Comparison of ENCODE assay signal across 8 cellular contexts in the genomic region with DNA sequence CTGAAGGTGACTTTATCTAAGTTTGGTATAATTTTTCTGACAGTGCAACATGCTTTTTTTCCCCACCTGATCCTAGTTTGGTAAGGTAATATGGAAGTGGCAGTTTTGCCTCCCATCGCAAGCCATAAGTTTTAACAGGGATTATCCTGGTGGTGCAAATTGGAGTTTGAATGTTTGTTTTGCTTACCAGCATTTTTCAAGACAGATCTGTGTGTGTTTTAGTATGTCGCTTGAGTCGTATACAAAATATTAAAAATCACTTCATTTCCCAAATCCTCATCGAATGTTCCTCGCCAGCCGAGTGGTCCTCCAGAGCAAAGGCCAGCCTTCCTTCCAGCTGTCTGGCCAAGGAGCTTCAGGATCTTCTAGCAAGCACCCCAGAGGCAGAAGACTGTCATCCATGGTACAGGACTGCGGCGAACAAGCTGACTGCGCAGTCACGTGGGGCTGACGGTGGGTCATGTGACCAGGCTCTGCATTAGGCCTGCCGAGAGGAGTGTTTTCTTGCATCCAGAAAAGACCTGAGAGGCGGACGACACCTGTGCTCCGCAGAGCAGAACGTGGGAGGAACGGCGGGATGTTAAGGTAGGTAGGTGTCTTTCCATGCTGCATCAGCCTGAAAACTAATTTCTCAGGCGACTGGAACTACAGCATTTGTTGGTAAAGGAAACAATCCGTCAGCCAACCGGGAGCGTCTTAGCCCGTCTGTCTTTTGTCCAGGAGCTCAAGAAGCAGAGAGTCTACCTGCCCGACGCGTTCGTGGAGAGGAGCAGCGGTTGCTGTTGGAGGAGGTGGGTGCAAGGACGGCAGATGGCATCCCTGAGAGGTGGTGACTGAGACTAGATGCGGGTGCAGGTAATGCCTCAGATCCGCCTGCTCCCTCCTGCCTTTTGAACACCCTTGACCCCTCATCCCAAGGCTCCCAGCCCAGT. TPM values are rescaled to one million over a fixed set of nuclear protein-coding genes. Genes with fewer than 3 reads are reported as not detected.
DNase-seq lines count a peak whose midpoint lies in the region; ATAC-seq lines count a peak whose summit lies in the region.

Gene GPRASP3, plus strand, starts transcription at position 507 of the 932 bp plus-strand sequence. CDS start 28,253 bp downstream, outside the sequence.

- DNase-seq in C1 segment of cervical spinal cord (lab: John Stamatoyannopoulos, UW) = peak; percentile 7 to 83 (median 61)
- DNase-seq in LHCN-M2 (ENCODE audit: low read depth) = peak; percentile 67
- peak; percentile 29 to 86 (median 56) for DNase-seq in T-helper 2 cell
- peak; percentile 80 for DNase-seq in astrocyte of the hippocampus (ENCODE audit: low read depth, low spot score)
- peak; percentile 7 to 85 (median 59) for DNase-seq in hypothalamus (lab: John Stamatoyannopoulos, UW)
- peak; percentile 52 for DNase-seq in skeletal muscle cell (ENCODE audit: low read depth)

- ATAC-seq in GM21390 (IDR thresholded peaks at IDR 0.05; ENCODE audit: unreplicated experiment) (peak; percentile 98), GM19351 (IDR thresholded peaks at IDR 0.05; ENCODE audit: unreplicated experiment) (no peak)

- peak within 1 kb of the TSS; percentile 57 for H3K4me3 ChIP-seq in skeletal muscle cell (ENCODE audit: low read depth, low read length)

RNA-seq across cellular contexts. Expression of gene GPRASP3, which starts in this region (rescaled TPM):
- total RNA-seq in LHCN-M2 (2014; rRNA removed) = 1.7 and 4.5 TPM in 2 replicates
- 1.9 TPM for polyA plus RNA-seq in LHCN-M2 (2012)
